In the genomic region with DNA sequence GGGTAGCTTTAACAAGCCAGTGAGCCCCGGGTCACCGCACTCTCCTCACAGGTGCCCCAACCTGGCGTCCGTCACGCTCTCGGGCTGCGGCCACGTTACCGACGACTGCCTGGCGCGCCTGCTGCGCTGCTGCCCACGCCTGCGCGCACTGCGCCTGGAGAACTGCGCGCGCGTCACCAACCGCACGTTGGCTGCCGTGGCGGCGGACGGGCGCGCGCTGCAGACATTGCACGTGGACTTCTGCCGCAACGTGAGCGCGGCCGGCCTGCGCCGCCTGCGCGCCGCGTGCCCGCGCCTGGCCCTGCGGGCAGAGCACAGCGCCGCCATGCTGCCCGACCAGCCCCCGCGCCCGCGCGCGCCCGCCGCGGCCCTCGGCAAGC, we compare ENCODE assay signal across 8 cellular contexts. TPM values are rescaled to one million over a fixed set of nuclear protein-coding genes. Genes with fewer than 3 reads are reported as not detected.
A peak's percentile ranks its signal among the peaks of the same experiment; 100 is the strongest.
DNase-seq lines count a peak whose midpoint lies in the region; TF ChIP-seq lines count a peak whose summit lies in the region.

No MANE protein-coding gene starts in this region.

- intact Hi-C loops in testis (cut with DNase I; ENCODE audit: low total_unique reads), result no loop called here

- H3K27ac ChIP-seq in osteoblast (ENCODE audit: low read depth, low read length) (peak overlapping the region; percentile 91), testis (peak overlapping the region; percentile 53 to 91)

- 0% methylated on average over 4 of the region's 58 CpGs; no CpG with 5 or more reads in 1 of the 2 donors for WGBS in testis, 2 donors

- H3K4me2 ChIP-seq in Loucy (ENCODE audit: low read depth, low read length, poor library complexity, severe bottlenecking) (peak overlapping the region; percentile 94), osteoblast (ENCODE audit: insufficient read depth, low read length) (peak overlapping the region; percentile 98)

- H3K9me3 ChIP-seq in HAP-1 (no peaks in the 10 kb centered on the region), Loucy (ENCODE audit: insufficient read depth, low read depth, low read length) (no peaks in the 10 kb centered on the region), osteoblast (ENCODE audit: low read depth, low read length) (no peaks in the 10 kb centered on the region), testis (no peaks in the 10 kb centered on the region)

- H2AFZ ChIP-seq in Loucy (ENCODE audit: low read length) (peak overlapping the region; percentile 92), osteoblast (ENCODE audit: low read length) (peak overlapping the region; percentile 97)

- H3K4me3 ChIP-seq in HAP-1, result peak overlapping the region; percentile 60
- peak overlapping the region; percentile 84 for H3K4me3 ChIP-seq in Loucy (ENCODE audit: low read length, poor library complexity, severe bottlenecking)
- peak overlapping the region; percentile 95 for H3K4me3 ChIP-seq in osteoblast (ENCODE audit: insufficient read depth, low read length)
- H3K4me3 ChIP-seq in testis, result peak overlapping the region; percentile 66 to 76

- TF ChIP-seq CTCF in Loucy (conservative IDR thresholded peaks at IDR 0.05; ENCODE audit: low read length), result no peak
- TF ChIP-seq CTCF in osteoblast (IDR thresholded peaks at IDR 0.05; ENCODE audit: extremely low read depth, low read depth, low read length), result no peak
- peak in 1 of 3 experiments; percentile 74 for TF ChIP-seq CTCF in testis (IDR thresholded peaks at IDR 0.05)

- H3K27ac Mint-ChIP-seq in activated naive CD4-positive, alpha-beta T cell treated with anti-CD3 and anti-CD28 coated beads, Interleukin-2, amount 10 ng/mL, durations not matched to agents 7 days and 5 days, result peak overlapping the region; percentile 97

- H4K20me1 ChIP-seq in Loucy (ENCODE audit: insufficient read depth, low read length, poor library complexity, severe bottlenecking) (no peaks in the 10 kb centered on the region), osteoblast (ENCODE audit: insufficient read depth, low read length) (no peaks in the 10 kb centered on the region)

- CTCF ChIA-PET in activated naive CD4-positive, alpha-beta T cell treated with anti-CD3 and anti-CD28 coated beads, Interleukin-2, amount 10 ng/mL, durations not matched to agents 7 days and 5 days (lab: Charles Lee), result interaction anchor here (1.1 to 3.9 kb wide), 11 partner anchors 9 to 469 kb away, joined by 3 to 44 read pairs (median 4); a partner anchor contains a TSS

- H3K27me3 ChIP-seq in HAP-1 (ENCODE audit: low read depth) (no peaks in the 10 kb centered on the region), Loucy (ENCODE audit: insufficient read depth, low read length, poor library complexity, severe bottlenecking) (no peaks in the 10 kb centered on the region), osteoblast (ENCODE audit: insufficient read depth, low read length) (no peaks in the 10 kb centered on the region), testis (no peaks in the 10 kb centered on the region)

- in situ Hi-C loops in HAP-1 (cut with MboI; ENCODE audit: low sequenced_read_pairs), result no loop called here
- in situ Hi-C loops in SK-MEL-5 (cut with HindIII; ENCODE audit: low pct_unique_long_range_greater_than_20kb, low sequenced_read_pairs), result no loop called here

- H3K4me3 Mint-ChIP-seq in activated naive CD4-positive, alpha-beta T cell treated with anti-CD3 and anti-CD28 coated beads, Interleukin-2, amount 10 ng/mL, durations not matched to agents 7 days and 5 days, result peak overlapping the region; percentile 91

- DNase-seq in GM04503 (ENCODE audit: low read depth), result peak; percentile 57
- peak; percentile 92 to 94 for DNase-seq in HAP-1 (ENCODE audit: low spot score in 2 of 2)
- peak; percentile 91 for DNase-seq in SK-MEL-5 (ENCODE audit: low read depth, low spot score)
- peak; percentile 92 for DNase-seq in activated naive CD4-positive, alpha-beta T cell treated with anti-CD3 and anti-CD28 coated beads, Interleukin-2, amount 10 ng/mL, durations not matched to agents 7 days and 5 days
- DNase-seq in glomerular visceral epithelial cell (ENCODE audit: extremely low spot score), result peak; percentile 94
- peak; percentile 99 for DNase-seq in osteoblast (ENCODE audit: insufficient read length, low spot score, missing footprints)
- DNase-seq in testis, result peak; percentile 92

- no peaks in the 10 kb centered on the region for H3K9me3 Mint-ChIP-seq in activated naive CD4-positive, alpha-beta T cell treated with anti-CD3 and anti-CD28 coated beads, Interleukin-2, amount 10 ng/mL, durations not matched to agents 7 days and 5 days

- H3K36me3 ChIP-seq in HAP-1 (replicated peaks), result no peaks in the 10 kb centered on the region
- H3K36me3 ChIP-seq in Loucy (ENCODE audit: insufficient read depth, low read length), result no peaks in the 10 kb centered on the region
- H3K36me3 ChIP-seq in osteoblast (ENCODE audit: insufficient read depth, low read length), result no peaks in the 10 kb centered on the region
- H3K36me3 ChIP-seq in testis (ENCODE audit: low read depth, missing control alignments), result no peaks in the 10 kb centered on the region

- H3K36me3 Mint-ChIP-seq in activated naive CD4-positive, alpha-beta T cell treated with anti-CD3 and anti-CD28 coated beads, Interleukin-2, amount 10 ng/mL, durations not matched to agents 7 days and 5 days, result peaks cover 6% of the 10 kb centered on the region

- no peaks in the 10 kb centered on the region for H3F3A ChIP-seq in Loucy (ENCODE audit: low read depth)

- peaks cover 11% of the 10 kb centered on the region for H3K27me3 Mint-ChIP-seq in activated naive CD4-positive, alpha-beta T cell treated with anti-CD3 and anti-CD28 coated beads, Interleukin-2, amount 10 ng/mL, durations not matched to agents 7 days and 5 days

- H3K9ac ChIP-seq in Loucy (ENCODE audit: low read depth, low read length, poor library complexity, severe bottlenecking), result peak overlapping the region; percentile 95

- no peak for TF ChIP-seq POLR2A in testis (IDR thresholded peaks at IDR 0.05)

- peaks cover 61% of the 10 kb centered on the region for H3K4me1 Mint-ChIP-seq in activated naive CD4-positive, alpha-beta T cell treated with anti-CD3 and anti-CD28 coated beads, Interleukin-2, amount 10 ng/mL, durations not matched to agents 7 days and 5 days

- no peaks in the 10 kb centered on the region for H3K9me2 ChIP-seq in Loucy (replicated peaks; ENCODE audit: low read depth, low read length)

- peaks cover 12% of the 10 kb centered on the region for H3K79me2 ChIP-seq in Loucy (ENCODE audit: insufficient read depth, low read length)
- H3K79me2 ChIP-seq in osteoblast (ENCODE audit: insufficient read depth, low read length), result peaks cover 14% of the 10 kb centered on the region

- H3K4me1 ChIP-seq in HAP-1, result peaks cover 13% of the 10 kb centered on the region
- H3K4me1 ChIP-seq in Loucy (ENCODE audit: insufficient read depth, low read length, poor library complexity, severe bottlenecking), result peaks cover 36% of the 10 kb centered on the region
- peaks cover 34% of the 10 kb centered on the region for H3K4me1 ChIP-seq in osteoblast (ENCODE audit: insufficient read depth, low read length)
- H3K4me1 ChIP-seq in testis, result peaks cover 38% of the 10 kb centered on the region

RNA-seq across cellular contexts. Expression of a gene that starts 3.4 kb away (rescaled TPM):
- 0.35 TPM in 1 of 2 replicates, not detected in the other for total RNA-seq in SK-MEL-5 (2014; rRNA removed; shearing (Covaris generic))
- 0.70 and 1.2 TPM in 2 replicates for polyA plus RNA-seq in SK-MEL-5 (2015; cell fraction: cytosol; rRNA removed)
- polyA plus RNA-seq in SK-MEL-5 (2015; cell fraction: nucleus; rRNA removed), result 0.41 TPM in 1 of 2 replicates, not detected in the other
- total RNA-seq in osteoblast (0.59 and 1.8 TPM in 2 replicates), testis (10 to 100 TPM; 11.6 to 14.3 TPM)
- polyA plus RNA-seq in testis (ENCODE audit: insufficient read depth, low read depth, low replicate concordance), result 3.2 TPM

Comparison
In these comparisons a context has a peak if more than half of its experiments do, and no peak if none do; other contexts are left out.
1. Peak in every context shown above with its lines: DNase-seq, H3K4me3 ChIP-seq and H3K27ac ChIP-seq.